ENCODE assay signal across 22 cellular contexts in the genomic region with DNA sequence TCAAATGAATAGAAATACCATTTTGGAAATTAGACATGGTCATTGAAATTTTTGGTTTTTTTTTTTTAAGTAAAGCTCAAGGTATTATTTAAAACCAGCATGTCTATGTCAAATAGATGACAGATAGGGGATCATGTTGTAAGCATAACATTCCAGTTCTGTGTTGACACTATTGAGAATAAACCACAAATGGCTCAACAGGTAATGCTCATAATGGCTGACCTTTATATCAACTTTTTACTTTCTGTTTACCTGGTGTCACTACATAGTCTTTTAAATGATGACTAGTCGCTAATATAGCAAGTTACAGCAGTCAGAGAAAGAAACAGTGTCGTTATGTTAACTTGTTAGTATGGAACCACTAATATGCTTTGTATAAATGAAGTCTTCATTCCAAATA.
DNase-seq lines count a peak whose midpoint lies in the region; ATAC-seq and TF ChIP-seq lines count a peak whose summit lies in the region.
"Had no signal": no experiment of that assay in that cellular context is flagged by ENCODE, and none has a peak within 500 bp of the region (broad histone marks: within the 10 kb centered on the region; RNA-seq: fewer than 3 reads in every experiment).

No MANE protein-coding gene starts in this region.

- no peaks in the 10 kb centered on the region for H3K79me2 ChIP-seq in PC-3 (ENCODE audit: low read length)
- no peaks in the 10 kb centered on the region for H3K79me2 ChIP-seq in trophoblast cell (ENCODE audit: control insufficient read depth, insufficient read depth, low read length, poor library complexity)

- no peaks in the 10 kb centered on the region for H3F3A ChIP-seq in PC-3 (ENCODE audit: low read length, unreplicated experiment)

- no peak overlapping the region for H3K4me3 Mint-ChIP-seq in activated CD4-positive, alpha-beta T cell treated with anti-CD3 and anti-CD28 coated beads for 36 hours
- H3K4me3 Mint-ChIP-seq: CD4-positive, CD25-positive, alpha-beta regulatory T cell; CD8-positive, alpha-beta memory T cell had no signal

- no peak overlapping the region for H4K91ac ChIP-seq in trophoblast cell (ENCODE audit: low read depth, low read length)

- no CpG with 5 or more reads among the region's 2 CpGs for WGBS in trophoblast cell (ENCODE audit: extremely low coverage, insufficient coverage, insufficient read length)

- no peak overlapping the region for H2BK5ac ChIP-seq in trophoblast cell (ENCODE audit: low read depth, low read length, poor library complexity)

- no peak overlapping the region for H2AK5ac ChIP-seq in trophoblast cell (ENCODE audit: low read length)

- DNase-seq in HT-29 (ENCODE audit: low spot score), result peak; percentile 56
- DNase-seq in PC-3, result peak; percentile 63
- peak; percentile 52 for DNase-seq in epithelial cell of esophagus (ENCODE audit: low read depth)
- peak; percentile 50 to 89 for DNase-seq in trophoblast cell
- no peak for DNase-seq in activated CD4-positive, alpha-beta T cell treated with anti-CD3 and anti-CD28 coated beads for 36 hours
- DNase-seq: ACHN; BE2C; C1 segment of cervical spinal cord; CD4-positive, CD25-positive, alpha-beta regulatory T cell; CD8-positive, alpha-beta memory T cell; COR-L47; DMS 273 treated with DMSO at 0.1 percent for 48 hours; DMS53; DND-41; EL; GM23248; IMR-90 had no signal

- no peak overlapping the region for H2AFZ ChIP-seq in PC-3 (ENCODE audit: low read length)
- H2AFZ ChIP-seq in trophoblast cell (ENCODE audit: insufficient read depth, low read length, poor library complexity), result no peak overlapping the region
- H2AFZ ChIP-seq: GM23248 had no signal

- no peak overlapping the region for H3K4me2 ChIP-seq in PC-3 (ENCODE audit: low read length)
- no peak overlapping the region for H3K4me2 ChIP-seq in trophoblast cell (ENCODE audit: low read length)

- H3K9me3 ChIP-seq in PC-3 (ENCODE audit: low read length), result no peaks in the 10 kb centered on the region
- H3K9me3 ChIP-seq in trophoblast cell (ENCODE audit: insufficient read depth, low read depth, low read length), result peaks cover 3% of the 10 kb centered on the region
- H3K9me3 ChIP-seq: BE2C, HAP-1 had no signal

- peaks cover 4% of the 10 kb centered on the region for H3K27me3 Mint-ChIP-seq in activated CD4-positive, alpha-beta T cell treated with anti-CD3 and anti-CD28 coated beads for 36 hours

- no peak overlapping the region for H3K27ac Mint-ChIP-seq in activated CD4-positive, alpha-beta T cell treated with anti-CD3 and anti-CD28 coated beads for 36 hours
- H3K27ac Mint-ChIP-seq: CD4-positive, CD25-positive, alpha-beta regulatory T cell; CD8-positive, alpha-beta memory T cell had no signal

- H3K9ac ChIP-seq in PC-3 (ENCODE audit: low read length), result no peak overlapping the region
- H3K9ac ChIP-seq in trophoblast cell (ENCODE audit: low read length), result no peak overlapping the region
- H3K9ac ChIP-seq: GM23248 had no signal

- H2BK12ac ChIP-seq in trophoblast cell (ENCODE audit: low read length), result no peak overlapping the region

- H3K23ac ChIP-seq in trophoblast cell (ENCODE audit: low read length), result no peak overlapping the region

- H3K9me2 ChIP-seq in PC-3 (replicated peaks; ENCODE audit: low read length), result no peaks in the 10 kb centered on the region

- H3K27me3 ChIP-seq in PC-3 (ENCODE audit: low read length) (no peaks in the 10 kb centered on the region), trophoblast cell (ENCODE audit: insufficient read depth, low read length) (no peaks in the 10 kb centered on the region)
- H3K27me3 ChIP-seq: BE2C had no signal

- no TSS peak for BruUV-seq in PC-3 (replicated peaks; lab: Mats Ljungman, UMichigan)

- no peaks in the 10 kb centered on the region for H3K36me3 ChIP-seq in PC-3 (ENCODE audit: low read depth, low read length)
- peaks cover 0 to 2% of the 10 kb centered on the region in 2 experiments for H3K36me3 ChIP-seq in trophoblast cell (ENCODE audit: control insufficient read depth in 1 of 2, insufficient read depth in 2 of 2, low read length in 2 of 2)
- H3K36me3 ChIP-seq: BE2C, HAP-1 had no signal

- H3K4me3 ChIP-seq in PC-3 (ENCODE audit: low read length), result no peak overlapping the region
- H3K4me3 ChIP-seq in epithelial cell of esophagus (ENCODE audit: low read length), result no peak overlapping the region
- no peak overlapping the region for H3K4me3 ChIP-seq in trophoblast cell (ENCODE audit: low read depth, low read length)
- H3K4me3 ChIP-seq: GM12878, GM23248, HAP-1 had no signal

- no peak for ATAC-seq in PC-3
- no peak for ATAC-seq in HG03460 (IDR thresholded peaks at IDR 0.05; ENCODE audit: unreplicated experiment)
- no peak for ATAC-seq in activated CD4-positive, alpha-beta T cell treated with anti-CD3 and anti-CD28 coated beads for 36 hours
- ATAC-seq in GM21737 (IDR thresholded peaks at IDR 0.05; ENCODE audit: unreplicated experiment), result no peak
- ATAC-seq: GM12878 had no signal

- H3K79me1 ChIP-seq in trophoblast cell (ENCODE audit: low read length), result no peaks in the 10 kb centered on the region

- no peak overlapping the region for H4K8ac ChIP-seq in trophoblast cell (ENCODE audit: low read depth, low read length)

- POLR2A ChIA-PET in PC-3 (lab: Charles Lee; ENCODE audit: unreplicated experiment), result no interaction called here
- POLR2A ChIA-PET in activated CD4-positive, alpha-beta T cell treated with anti-CD3 and anti-CD28 coated beads for 36 hours (lab: Charles Lee), result no interaction called here

- H3K36me3 Mint-ChIP-seq in activated CD4-positive, alpha-beta T cell treated with anti-CD3 and anti-CD28 coated beads for 36 hours (ENCODE audit: low read depth), result no peaks in the 10 kb centered on the region
- H3K36me3 Mint-ChIP-seq: CD4-positive, CD25-positive, alpha-beta regulatory T cell; CD8-positive, alpha-beta memory T cell had no signal

- H4K12ac ChIP-seq in trophoblast cell (ENCODE audit: low read depth, low read length), result no peak overlapping the region

- H3K9me3 Mint-ChIP-seq in activated CD4-positive, alpha-beta T cell treated with anti-CD3 and anti-CD28 coated beads for 36 hours (ENCODE audit: low read depth), result peaks cover 1% of the 10 kb centered on the region

- H3K27ac ChIP-seq in PC-3 (ENCODE audit: low read length) (no peak overlapping the region), trophoblast cell (ENCODE audit: low read depth, low read length) (no peak overlapping the region)
- H3K27ac ChIP-seq: GM23248, HL-60 had no signal

- H3K4me1 Mint-ChIP-seq in activated CD4-positive, alpha-beta T cell treated with anti-CD3 and anti-CD28 coated beads for 36 hours, result no peaks in the 10 kb centered on the region
- H3K4me1 Mint-ChIP-seq: CD4-positive, CD25-positive, alpha-beta regulatory T cell; CD8-positive, alpha-beta memory T cell had no signal

- TF ChIP-seq CTCF in PC-3 (conservative IDR thresholded peaks at IDR 0.05; ENCODE audit: low read depth, low read length), result no peak
- TF ChIP-seq CTCF in epithelial cell of esophagus (IDR thresholded peaks at IDR 0.05; ENCODE audit: insufficient read depth, low read depth, low read length, missing control alignments), result no peak

- CTCF ChIA-PET in PC-3 (lab: Charles Lee), result no interaction called here
- CTCF ChIA-PET in activated CD4-positive, alpha-beta T cell treated with anti-CD3 and anti-CD28 coated beads for 36 hours (lab: Charles Lee), result no interaction called here

- H2BK120ac ChIP-seq in trophoblast cell (ENCODE audit: insufficient read depth, low read length, poor library complexity), result no peak overlapping the region

- H3K18ac ChIP-seq in trophoblast cell (ENCODE audit: low read length), result no peak overlapping the region

- intact Hi-C loops in PC-3 (cut with micrococcal nuclease), result no loop called here
- intact Hi-C loops in activated CD4-positive, alpha-beta T cell treated with anti-CD3 and anti-CD28 coated beads for 36 hours (cut with DNase I, micrococcal nuclease), result no loop called here

- H3K4me1 ChIP-seq in PC-3 (ENCODE audit: insufficient read depth, low read length) (no peaks in the 10 kb centered on the region; the same call in 1 of the 2 replicates), trophoblast cell (ENCODE audit: control insufficient read depth in 1 of 2, insufficient read depth in 2 of 2, low read length in 2 of 2) (no peaks in the 10 kb centered on the region)
- H3K4me1 ChIP-seq: BE2C, HAP-1 had no signal

- H4K20me1 ChIP-seq in PC-3 (ENCODE audit: low read length), result no peaks in the 10 kb centered on the region

- H3K14ac ChIP-seq in trophoblast cell (ENCODE audit: low read length), result no peak overlapping the region

- no peak overlapping the region for H3K4ac ChIP-seq in trophoblast cell (ENCODE audit: low read depth, low read length)
